Comparison of ENCODE assay signal across 8 cellular contexts in the genomic region with DNA sequence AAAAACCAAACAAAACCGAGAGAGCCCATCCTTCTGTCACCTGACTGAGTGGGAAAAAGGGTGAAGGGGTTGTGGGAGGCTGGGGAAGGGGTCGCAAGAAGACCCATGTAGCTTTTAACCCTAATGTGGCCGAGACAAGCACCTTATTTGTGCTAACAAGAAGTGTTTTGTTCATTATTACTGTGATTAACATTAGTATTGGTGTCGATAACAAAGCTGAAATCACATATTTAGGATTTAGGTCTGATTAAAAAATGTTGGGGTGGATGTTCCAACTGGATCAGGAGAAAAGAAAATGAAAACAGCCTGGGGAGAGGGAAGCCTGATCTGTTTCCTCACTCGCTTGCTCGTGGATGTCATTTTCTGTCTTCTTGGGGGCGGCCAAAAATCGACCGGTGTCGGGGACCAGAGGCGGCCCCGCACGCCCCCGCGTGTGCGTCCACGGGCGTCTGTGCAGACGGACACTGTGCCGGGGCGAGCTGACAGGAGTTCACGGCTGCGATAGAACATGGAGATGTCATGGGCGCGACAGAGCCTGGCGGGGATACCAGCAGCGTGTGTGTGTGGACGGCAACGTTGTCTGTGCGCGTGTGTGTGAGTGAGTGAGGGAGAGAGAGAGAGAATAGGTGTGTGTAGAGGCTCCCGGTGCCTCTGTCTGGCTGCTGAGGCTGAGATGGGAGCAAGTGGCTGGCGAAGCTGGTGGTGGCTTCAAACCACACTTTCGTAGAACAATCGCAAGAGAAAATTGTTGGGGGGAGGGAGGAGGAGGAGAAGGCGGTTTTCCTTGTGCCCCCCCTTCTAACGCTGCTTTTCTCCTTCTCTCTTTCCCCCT. TPM values are rescaled to one million over a fixed set of nuclear protein-coding genes. Genes with fewer than 3 reads are reported as not detected.
DNase-seq lines count a peak whose midpoint lies in the region; ATAC-seq and TF ChIP-seq lines count a peak whose summit lies in the region.
"Had no signal": no experiment of that assay in that cellular context is flagged by ENCODE, and none has a peak within 500 bp of the region (broad histone marks: within the 10 kb centered on the region; RNA-seq: fewer than 3 reads in every experiment).

No MANE protein-coding gene starts in this region.

- peak overlapping the region; percentile 80 for H3K4me3 Mint-ChIP-seq in T-helper 17 cell

- no peaks in the 10 kb centered on the region for H3K9me3 ChIP-seq in T-helper 17 cell (ENCODE audit: control insufficient read depth, low read length, poor library complexity, severe bottlenecking)
- no peaks in the 10 kb centered on the region for H3K9me3 ChIP-seq in spleen

- H3K27ac Mint-ChIP-seq in T-helper 17 cell, result peak overlapping the region; percentile 57

- H3K4me1 Mint-ChIP-seq in T-helper 17 cell, result peaks cover 21% of the 10 kb centered on the region

- H3K4me1 ChIP-seq in foreskin keratinocyte (peaks cover 24% of the 10 kb centered on the region), spleen (peaks cover 11 to 70% (median 50%) of the 10 kb centered on the region in 6 donors)

- intact Hi-C loops in spleen (cut with DNase I; ENCODE audit: low total_unique reads), result no loop called here

- ATAC-seq in T-helper 17 cell (no peak), foreskin keratinocyte (peak; percentile 47), HG03159 (IDR thresholded peaks at IDR 0.05; ENCODE audit: unreplicated experiment) (no peak)

- no peak for TF ChIP-seq CTCF in foreskin keratinocyte (conservative IDR thresholded peaks at IDR 0.05)
- no peak for TF ChIP-seq CTCF in spleen (IDR thresholded peaks at IDR 0.05 in 8 of 11, conservative IDR thresholded peaks at IDR 0.05 in 3 of 11)

- H3K27me3 ChIP-seq in foreskin keratinocyte (no peaks in the 10 kb centered on the region), spleen (replicated peaks in 1 of 7) (peaks cover 0 to 35% (median 13%) of the 10 kb centered on the region in 7 donors)

- TF ChIP-seq POLR2A in spleen (IDR thresholded peaks at IDR 0.05), result no peak

- no peak overlapping the region for H3K27ac ChIP-seq in foreskin keratinocyte
- H3K27ac ChIP-seq in spleen, result peak overlapping the region in 1 of 8 donors; percentile 91

- peak; percentile 35 for DNase-seq in HCEC 1CT
- DNase-seq in T-helper 17 cell, result no peak
- DNase-seq in foreskin keratinocyte, result no peak
- no peak for DNase-seq in spleen
- no peak for DNase-seq in OCI-M2 (lab: John Stamatoyannopoulos, UW; ENCODE audit: unreplicated experiment)
- DNase-seq in HUDEP-2 (lab: John Stamatoyannopoulos, UW; ENCODE audit: unreplicated experiment in 76 of 76), result no peak

- H3K36me3 Mint-ChIP-seq in T-helper 17 cell (ENCODE audit: low read depth), result peaks cover 10% of the 10 kb centered on the region

- peaks cover 61% of the 10 kb centered on the region for H3K27me3 Mint-ChIP-seq in T-helper 17 cell

- H3K36me3 ChIP-seq in spleen, result peaks cover 0 to 6% (median 0%) of the 10 kb centered on the region in 6 donors

- 11 to 25% (median 15%) methylated on average over 36 to 37 of the region's 37 CpGs for WGBS in spleen, 5 donors

- H3K4me3 ChIP-seq in spleen, result peak overlapping the region in 7 of 8 donors; percentile 17 to 69 (median 34)

RNA-seq across cellular contexts. Expression of gene NFIX, which starts 29.1 kb away (rescaled TPM):
- total RNA-seq in T-helper 17 cell (under 1 TPM; 0.75 to 0.86 TPM), foreskin keratinocyte (9.4 and 13.0 TPM in 2 replicates), spleen (10 to 100 TPM; 12.3 to 41.4 (median 26.7) TPM)
- polyA plus RNA-seq in foreskin keratinocyte (3.3 and 5.3 TPM in 2 replicates), spleen (1 to 10 TPM; 1.1 to 7.7 (median 1.5) TPM)

RNA-seq across cellular contexts. Expression of gene DAND5, which starts 55.0 kb away (rescaled TPM):
- total RNA-seq in T-helper 17 cell, result not detected
- 0.07 and 0.14 TPM in 2 replicates for total RNA-seq in foreskin keratinocyte
- 0.08 TPM in 1 of 2 replicates, not detected in the other for polyA plus RNA-seq in foreskin keratinocyte
- total RNA-seq in spleen, result not detected
- not detected for polyA plus RNA-seq in spleen
- total RNA-seq: RPMI7951 had no signal
